24 cellular contexts compared by ENCODE assay signal in the genomic region with DNA sequence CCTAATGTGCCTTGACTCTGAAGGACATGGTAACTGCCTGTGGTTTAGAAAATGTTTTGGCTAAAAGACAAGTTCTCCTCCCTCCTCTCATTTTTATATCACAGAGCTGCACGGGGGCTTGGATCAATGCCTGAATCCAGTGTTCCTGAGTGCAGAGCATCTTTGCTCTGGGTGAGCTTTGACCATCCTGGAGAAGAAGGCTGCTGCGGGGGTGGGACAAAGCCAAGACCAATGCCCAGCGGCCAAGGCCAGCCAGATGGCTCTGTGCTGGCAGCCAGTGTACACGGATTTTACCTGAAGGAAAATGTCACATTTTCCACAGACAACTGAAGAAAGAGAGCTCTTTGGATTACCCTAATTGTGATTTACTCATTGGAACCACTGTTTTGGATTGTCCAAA.
"Had no signal": no experiment of that assay in that cellular context is flagged by ENCODE, and none has a peak within 500 bp of the region (broad histone marks: within the 10 kb centered on the region; RNA-seq: fewer than 3 reads in every experiment).

No MANE protein-coding gene starts in this region.

- H3K27ac ChIP-seq: RWPE1 had no signal

- H3K4me3 Mint-ChIP-seq: T-cell had no signal

- H3K27me3 Mint-ChIP-seq: T-cell had no signal

- ATAC-seq: HepG2, Panc1, PC-3, T-cell had no signal

- H3K9me3 ChIP-seq: SK-N-SH had no signal

- DNase-seq: IMR-90; Karpas-422; KG1; MV-4-11; NCI-H1048; NCI-H1436; NCI-H187; NCI-H2029; NCI-H2081 treated with DMSO at 0.1 percent for 48 hours; NCI-H2171; NCI-H345; NCI-H446 treated with DMSO at 0.1 percent for 48 hours; NCI-H510A treated with DMSO at 0.1 percent for 48 hours; NCI-H526; NCI-H748 treated with DMSO at 0.1 percent for 48 hours; NK-92 treated with Interleukin-12 subunit alpha and Interleukin-12 subunit beta, amount 100 ng/mL, for 24 hours; PC-3; SHP77; SK-N-SH; SW 1271; T-cell had no signal

- H3K9me3 Mint-ChIP-seq: T-cell had no signal
